In the genomic region with DNA sequence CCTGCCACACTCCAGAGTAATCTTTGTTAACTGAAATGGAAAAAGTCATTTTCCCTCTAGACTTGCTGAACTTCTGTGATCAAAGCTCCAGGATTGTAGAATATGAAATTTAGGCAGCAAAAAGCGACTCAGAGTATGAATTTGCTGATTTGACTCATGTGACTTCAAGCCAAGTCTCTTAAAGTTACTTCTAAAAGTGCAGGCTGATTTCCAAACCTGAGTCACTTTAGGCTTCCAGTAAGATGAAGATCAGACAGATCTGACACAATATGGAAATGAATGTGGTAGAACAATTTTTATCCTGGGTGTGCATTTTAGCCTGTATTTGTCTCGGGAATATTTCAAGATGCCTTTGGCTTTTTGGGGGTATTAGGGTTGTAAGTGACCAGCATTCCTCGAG, we compare ENCODE assay signal across 22 cellular contexts.
DNase-seq lines count a peak whose midpoint lies in the region; ATAC-seq and TF ChIP-seq lines count a peak whose summit lies in the region.
"Had no signal": no experiment of that assay in that cellular context is flagged by ENCODE, and none has a peak within 500 bp of the region (broad histone marks: within the 10 kb centered on the region; RNA-seq: fewer than 3 reads in every experiment).

No MANE protein-coding gene starts in this region.

- DNase-seq in GM04503 (ENCODE audit: low read depth), result peak; percentile 3
- no peak for DNase-seq in RWPE2 (ENCODE audit: low spot score)
- peak; percentile 63 for DNase-seq in skeletal muscle cell (ENCODE audit: low read depth)
- no peak for DNase-seq in right cardiac atrium
- DNase-seq in effector memory CD4-positive, alpha-beta T cell, result no peak
- DNase-seq: activated CD4-positive, alpha-beta T cell treated with anti-CD3 and anti-CD28 coated beads, Interleukin-2, amount 10 ng/mL, durations not matched to agents 7 days and 5 days; activated CD8-positive, alpha-beta memory T cell treated with anti-CD3 and anti-CD28 coated beads, Interleukin-2, amount 10 ng/mL, durations not matched to agents 7 days and 5 days; activated naive CD4-positive, alpha-beta T cell treated with anti-CD3 and anti-CD28 coated beads for 36 hours; activated T-cell treated with anti-CD3 and anti-CD28 coated beads, Interleukin-2, amount 50 U/mL, for 72 hours; CD4-positive, alpha-beta memory T cell; KG1; NCI-H1694; NCI-H526 treated with DMSO at 0.1 percent for 48 hours; right lobe of liver; stimulated activated naive CD4-positive, alpha-beta T cell treated with Interleukin-2 at 50 U/mL for 16 hours; thyroid gland had no signal

- H3K9me3 ChIP-seq in RWPE2 (ENCODE audit: severe bottlenecking) (no peaks in the 10 kb centered on the region), right cardiac atrium (ENCODE audit: control insufficient read depth, low read length) (no peaks in the 10 kb centered on the region)
- no peaks in the 10 kb centered on the region for H3K9me3 ChIP-seq in effector memory CD4-positive, alpha-beta T cell (ENCODE audit: control insufficient read depth, low read length)
- H3K9me3 ChIP-seq: right lobe of liver, thyroid gland had no signal

- no peak overlapping the region for H3K27ac ChIP-seq in RWPE2 (ENCODE audit: poor library complexity, severe bottlenecking)
- no peak overlapping the region for H3K27ac ChIP-seq in right cardiac atrium (ENCODE audit: low read length)
- no peak overlapping the region for H3K27ac ChIP-seq in effector memory CD4-positive, alpha-beta T cell (ENCODE audit: insufficient read depth, low read length, poor library complexity, severe bottlenecking)
- H3K27ac ChIP-seq: epithelial cell of prostate, right lobe of liver, SK-N-MC, thyroid gland, VCaP had no signal

- ATAC-seq in RWPE2 (ENCODE audit: low read depth) (peak; percentile 49; the same call in 2 of the 3 replicates), esophagus mucosa (peak; percentile 55), right cardiac atrium (no peak), HG03460 (IDR thresholded peaks at IDR 0.05; ENCODE audit: unreplicated experiment) (no peak)
- ATAC-seq: activated CD8-positive, alpha-beta memory T cell treated with anti-CD3 and anti-CD28 coated beads, Interleukin-2, amount 10 ng/mL, durations not matched to agents 7 days and 5 days; activated T-cell treated with anti-CD3 and anti-CD28 coated beads, Interleukin-2, amount 50 U/mL, for 72 hours; right lobe of liver had no signal

- H3K4me3 ChIP-seq in RWPE2 (ENCODE audit: severe bottlenecking) (no peak overlapping the region), skeletal muscle cell (ENCODE audit: low read depth, low read length) (no peak overlapping the region), right cardiac atrium (ENCODE audit: low read length) (no peak overlapping the region)
- no peak overlapping the region for H3K4me3 ChIP-seq in effector memory CD4-positive, alpha-beta T cell (ENCODE audit: insufficient read depth, low read depth, low read length, poor library complexity, severe bottlenecking)
- H3K4me3 ChIP-seq: lung, right lobe of liver, SK-N-MC, thyroid gland had no signal

- H3K27me3 ChIP-seq in RWPE2 (ENCODE audit: insufficient read depth, poor library complexity, severe bottlenecking) (no peaks in the 10 kb centered on the region), right cardiac atrium (ENCODE audit: control insufficient read depth, insufficient read depth) (no peaks in the 10 kb centered on the region)
- H3K27me3 ChIP-seq in effector memory CD4-positive, alpha-beta T cell (replicated peaks; ENCODE audit: control insufficient read depth, insufficient read depth, low read length, poor library complexity, severe bottlenecking), result no peaks in the 10 kb centered on the region
- H3K27me3 ChIP-seq: right lobe of liver, thyroid gland had no signal

- no peak for TF ChIP-seq CTCF in RWPE2 (IDR thresholded peaks at IDR 0.05; ENCODE audit: poor library complexity, severe bottlenecking)

- 71% methylated on average over 3 of the region's 3 CpGs for WGBS in right cardiac atrium

- H3K4me1 ChIP-seq in RWPE2 (ENCODE audit: insufficient read depth, poor library complexity, severe bottlenecking), result no peaks in the 10 kb centered on the region
- H3K4me1 ChIP-seq in right cardiac atrium (ENCODE audit: control insufficient read depth, insufficient read depth, low read length), result no peaks in the 10 kb centered on the region
- no peaks in the 10 kb centered on the region for H3K4me1 ChIP-seq in effector memory CD4-positive, alpha-beta T cell (ENCODE audit: control insufficient read depth, insufficient read depth, low read length, poor library complexity, severe bottlenecking)
- H3K4me1 ChIP-seq: right lobe of liver, thyroid gland had no signal

- H3K36me3 ChIP-seq in RWPE2 (ENCODE audit: low read depth), result no peaks in the 10 kb centered on the region
- H3K36me3 ChIP-seq in effector memory CD4-positive, alpha-beta T cell (ENCODE audit: control insufficient read depth, insufficient read depth, low read length), result no peaks in the 10 kb centered on the region
- H3K36me3 ChIP-seq: right lobe of liver, thyroid gland had no signal

- intact Hi-C loops in right cardiac atrium (cut with DNase I), result no loop called here

Comparison
In these comparisons a context has a peak if more than half of its experiments do, and no peak if none do; other contexts are left out.
1. DNase-seq: peak in GM04503 (single experiment) and skeletal muscle cell (single experiment); none in RWPE2 (single experiment), right cardiac atrium (0 of 3) and effector memory CD4-positive, alpha-beta T cell (0 of 3).
2. ATAC-seq: peak in RWPE2 (single experiment) and esophagus mucosa (single experiment); none in right cardiac atrium (0 of 2) and HG03460 (single experiment).